ENCODE assay signal across 9 cellular contexts in genomic region chr2:113234721-113235346, GRCh38. TPM values are rescaled to one million over a fixed set of nuclear protein-coding genes. Genes with fewer than 3 reads are reported as not detected.
DNase-seq lines count a peak whose midpoint lies in the region; ATAC-seq, FAIRE-seq and TF ChIP-seq lines count a peak whose summit lies in the region.
"Had no signal": no experiment of that assay in that cellular context is flagged by ENCODE, and none has a peak within 500 bp of the region (broad histone marks: within the 10 kb centered on the region; RNA-seq: fewer than 3 reads in every experiment).

No MANE protein-coding gene starts in this region.

- peaks cover 20% of the 10 kb centered on the region for H3K36me3 Mint-ChIP-seq in activated naive CD8-positive, alpha-beta T cell treated with anti-CD3 and anti-CD28 coated beads for 36 hours

- H2AK5ac ChIP-seq in mesenchymal stem cell (ENCODE audit: low read length, severe bottlenecking), result no peak overlapping the region

- no peak for TF ChIP-seq RAD21 in A549 (conservative IDR thresholded peaks at IDR 0.05 in 1 of 2, IDR thresholded peaks at IDR 0.05 in 1 of 2)

- H3K27me3 ChIP-seq in HAP-1 (ENCODE audit: low read depth) (no peaks in the 10 kb centered on the region), mesenchymal stem cell (ENCODE audit: control insufficient read depth in 1 of 2, insufficient read depth in 1 of 2, low read length in 2 of 2) (no peaks in the 10 kb centered on the region)

- H2BK120ac ChIP-seq in mesenchymal stem cell (ENCODE audit: low read depth, low read length), result no peak overlapping the region

- TF ChIP-seq CTCF in A549 (IDR thresholded peaks at IDR 0.05), result no peak

- FAIRE-seq in A549 (lab: Jason Lieb, UNC), result no peak
- FAIRE-seq: G401.6 had no signal

- POLR2A ChIA-PET in A549 (lab: Yijun Ruan, JAX), result no interaction called here

- H3K4me1 Mint-ChIP-seq in activated naive CD8-positive, alpha-beta T cell treated with anti-CD3 and anti-CD28 coated beads for 36 hours, result peaks cover 38% of the 10 kb centered on the region

- no peaks in the 10 kb centered on the region for H3K27me3 Mint-ChIP-seq in activated naive CD8-positive, alpha-beta T cell treated with anti-CD3 and anti-CD28 coated beads for 36 hours

- TF ChIP-seq EP300 in A549 (IDR thresholded peaks at IDR 0.05), result no peak

- no peaks in the 10 kb centered on the region for H3K9me3 ChIP-seq in A549
- no peaks in the 10 kb centered on the region for H3K9me3 ChIP-seq in HAP-1
- H3K9me3 ChIP-seq in mesenchymal stem cell (ENCODE audit: control insufficient read depth, low read length), result no peaks in the 10 kb centered on the region

- H2BK5ac ChIP-seq in mesenchymal stem cell (ENCODE audit: low read depth, low read length, poor library complexity, severe bottlenecking), result no peak overlapping the region

- in situ Hi-C loops in HAP-1 (cut with MboI; ENCODE audit: low sequenced_read_pairs), result no loop called here

- H2BK12ac ChIP-seq in mesenchymal stem cell (ENCODE audit: low read length in 2 of 2), result no peak overlapping the region

- no peak for ATAC-seq in A549
- no peak for ATAC-seq in HG03565 (IDR thresholded peaks at IDR 0.05; ENCODE audit: unreplicated experiment)

- no peak for TF ChIP-seq POLR2A in A549 (IDR thresholded peaks at IDR 0.05; ENCODE audit: low read length)

- H2BK15ac ChIP-seq in mesenchymal stem cell (ENCODE audit: low read depth, poor library complexity, severe bottlenecking), result no peak overlapping the region

- H4K8ac ChIP-seq in mesenchymal stem cell (ENCODE audit: low read length), result no peak overlapping the region

- DNase-seq in A549 (ENCODE audit: low read depth in 1 of 2, low spot score in 1 of 2), result no peak
- DNase-seq in HAP-1 (ENCODE audit: low spot score in 2 of 2), result no peak
- no peak for DNase-seq in activated naive CD8-positive, alpha-beta T cell treated with anti-CD3 and anti-CD28 coated beads for 36 hours
- no peak for DNase-seq in mesenchymal stem cell
- no peak for DNase-seq in stimulated activated CD4-positive, alpha-beta T cell treated with anti-CD3 and anti-CD28 coated beads, Interleukin-12 subunit alpha, Interleukin-12 subunit beta, amount 100 ng/mL, for 4 hours
- DNase-seq in islet precursor cell, result no peak
- DNase-seq in HPDE6-E6E7 (ENCODE audit: extremely low spot score), result no peak

- H3K4me2 ChIP-seq in A549, result no peak overlapping the region
- no peak overlapping the region for H3K4me2 ChIP-seq in mesenchymal stem cell (ENCODE audit: low read length, poor library complexity, severe bottlenecking)

- H3K9me3 Mint-ChIP-seq in activated naive CD8-positive, alpha-beta T cell treated with anti-CD3 and anti-CD28 coated beads for 36 hours, result no peaks in the 10 kb centered on the region

- peak overlapping the region; percentile 83 for H3K9ac ChIP-seq in mesenchymal stem cell (ENCODE audit: low read length)

- no peak overlapping the region for H3K23ac ChIP-seq in mesenchymal stem cell (ENCODE audit: low read length in 2 of 2)

- H3K4me3 ChIP-seq in A549 (no peak overlapping the region), HAP-1 (peak overlapping the region; percentile 70), mesenchymal stem cell (ENCODE audit: insufficient read depth in 1 of 2, low read depth in 1 of 2, low read length in 2 of 2) (peak overlapping the region in 1 of 2 experiments; percentile 66)

- CTCF ChIA-PET in A549 (lab: Yijun Ruan, JAX), result interaction anchor here (1.1 to 6.7 kb wide), 7 partner anchors 15 to 96 kb away, joined by 3 to 25 read pairs (median 4); no protein-coding TSS in a partner anchor

- H3K4me1 ChIP-seq in A549 (peaks cover 44% of the 10 kb centered on the region), HAP-1 (peaks cover 7% of the 10 kb centered on the region), mesenchymal stem cell (ENCODE audit: control insufficient read depth, insufficient read depth, low read depth, low read length) (peaks cover 25% of the 10 kb centered on the region)

- H3K36me3 ChIP-seq in HAP-1 (replicated peaks) (peaks cover 32% of the 10 kb centered on the region), mesenchymal stem cell (ENCODE audit: control insufficient read depth in 1 of 2, insufficient read depth in 2 of 2, low read depth in 1 of 2, low read length in 2 of 2) (peaks cover 29 to 56% of the 10 kb centered on the region in 2 experiments)

- no peak overlapping the region for H2AFZ ChIP-seq in mesenchymal stem cell (ENCODE audit: low read depth, low read length)

- peak overlapping the region; percentile 50 to 64 for H3K27ac ChIP-seq in A549
- no peak overlapping the region for H3K27ac ChIP-seq in mesenchymal stem cell (ENCODE audit: low read length, poor library complexity, severe bottlenecking)

- no peak overlapping the region for H4K91ac ChIP-seq in mesenchymal stem cell (ENCODE audit: low read length)

- peaks cover 1% of the 10 kb centered on the region for H3K79me1 ChIP-seq in mesenchymal stem cell (replicated peaks; ENCODE audit: low read length, poor library complexity, severe bottlenecking)

- H3K27ac Mint-ChIP-seq in activated naive CD8-positive, alpha-beta T cell treated with anti-CD3 and anti-CD28 coated beads for 36 hours, result peak overlapping the region; percentile 94

- no peak overlapping the region for H3K4ac ChIP-seq in mesenchymal stem cell (ENCODE audit: low read depth in 1 of 2, low read length in 2 of 2)

- H3K14ac ChIP-seq in mesenchymal stem cell (ENCODE audit: low read length in 2 of 2), result no peak overlapping the region

- H3K4me3 Mint-ChIP-seq in activated naive CD8-positive, alpha-beta T cell treated with anti-CD3 and anti-CD28 coated beads for 36 hours, result peak overlapping the region; percentile 91

- no peak overlapping the region for H3K18ac ChIP-seq in mesenchymal stem cell (ENCODE audit: low read depth in 1 of 2, low read length in 2 of 2)

- WGBS in A549 (ENCODE audit: missing lambda C conversion rate), result 87% methylated on average over 14 of the region's 16 CpGs
- 96% methylated on average over 15 of the region's 16 CpGs for WGBS in mesenchymal stem cell

TF ChIP-seq in A549, 52 proteins besides CTCF, POLR2A, EP300 and RAD21:
- TF ChIP-seq NFE2L2 (conservative IDR thresholded peaks at IDR 0.05; ENCODE audit: low read length) (no peak), ZFP36 (IDR thresholded peaks at IDR 0.05; ENCODE audit: borderline replicate concordance, partially characterized antibody) (no peak), RCOR1 (IDR thresholded peaks at IDR 0.05; ENCODE audit: low read depth, low read length) (no peak)

RNA-seq across cellular contexts. Expression of gene PAX8, which starts 43.9 kb away (rescaled TPM):
- polyA plus RNA-seq in A549 (2011; rRNA removed), result 0.71 and 1.0 TPM in 2 replicates
- polyA plus RNA-seq in A549 (2012; cell fraction: cytosol; rRNA removed), result 0.54 and 0.66 TPM in 2 replicates
- polyA plus RNA-seq in A549 (2012; cell fraction: nucleus; rRNA removed), result 0.40 and 0.91 TPM in 2 replicates
- 0.81 to 1.7 TPM (median 1.5 TPM) in 3 replicates for polyA plus RNA-seq in A549 (2017; fragmentation: RNase III; extraction: RNeasy Plus Mini Kit Qiagen cat#74134 plus additional on column Dnase treatment)
- polyA minus RNA-seq in A549 (2011; rRNA and poly(A)+ RNA removed), result 1.0 and 1.7 TPM in 2 replicates
- total RNA-seq in activated naive CD8-positive, alpha-beta T cell treated with anti-CD3 and anti-CD28 coated beads for 36 hours, result 1 to 10 TPM; 2.0 to 2.3 TPM
- polyA plus RNA-seq in mesenchymal stem cell (2013, experiment 1 of 2), result 0.03 TPM
- 0.10 TPM for polyA plus RNA-seq in mesenchymal stem cell (2013, experiment 2 of 2)
